9 cellular contexts compared by ENCODE assay signal in the genomic region with DNA sequence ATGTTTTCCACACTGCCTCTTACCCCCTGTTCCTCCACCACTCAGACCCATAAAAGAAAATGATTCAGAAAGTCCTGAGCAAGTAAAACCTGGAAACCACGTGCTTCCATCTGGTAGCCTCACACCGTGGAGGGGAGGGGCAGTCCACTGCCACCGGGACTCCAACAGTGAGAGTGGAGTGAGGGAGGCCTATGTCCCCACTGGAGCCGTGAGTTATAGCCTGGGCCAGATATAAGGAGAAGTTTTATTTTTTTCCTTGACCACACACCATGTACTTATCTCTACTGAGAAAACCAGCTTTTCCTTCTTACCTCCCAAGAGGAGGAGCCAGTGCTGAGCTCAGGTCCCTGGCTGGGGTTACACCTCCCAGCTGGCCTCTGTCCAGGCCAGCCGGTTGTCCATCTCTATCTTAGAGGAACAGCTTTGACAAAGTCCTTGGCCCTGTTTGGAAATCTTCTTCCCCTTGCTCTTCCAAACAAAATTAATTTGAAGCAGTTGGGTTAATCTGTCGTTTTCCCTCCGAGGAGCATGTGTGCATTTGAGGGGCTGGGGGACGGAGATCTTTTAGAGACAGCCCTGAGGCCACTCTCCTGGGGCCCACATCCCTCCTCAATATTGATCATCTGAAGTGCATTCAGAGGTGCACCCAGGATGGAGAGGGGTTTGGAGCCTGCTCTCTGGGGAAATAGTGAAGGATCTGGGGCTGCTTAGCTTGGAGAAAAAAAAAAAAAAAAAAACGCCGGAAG. TPM values are rescaled to one million over a fixed set of nuclear protein-coding genes. Genes with fewer than 3 reads are reported as not detected.
DNase-seq lines count a peak whose midpoint lies in the region; ATAC-seq and FAIRE-seq lines count a peak whose summit lies in the region.
"Had no signal": no experiment of that assay in that cellular context is flagged by ENCODE, and none has a peak within 500 bp of the region (broad histone marks: within the 10 kb centered on the region; RNA-seq: fewer than 3 reads in every experiment).

No MANE protein-coding gene starts in this region.

- DNase-seq in Right ventricle myocardium superior (no peak), cardiac septum (ENCODE audit: low spot score) (no peak), left kidney (ENCODE audit: low read depth, low spot score) (peak; percentile 60), urothelium cell line (ENCODE audit: low spot score) (peak; percentile 28), NCI-H128 (lab: John Stamatoyannopoulos, UW; ENCODE audit: unreplicated experiment) (no peak), amniotic stem cell (lab: John Stamatoyannopoulos, UW) (no peak)
- peak; percentile 9 to 45 for DNase-seq in activated T-cell treated with anti-CD3 and anti-CD28 coated beads, Interleukin-2, amount 50 U/mL, for 72 hours
- DNase-seq: naive thymus-derived CD8-positive, alpha-beta T cell had no signal

- no peak overlapping the region for H3K27ac Mint-ChIP-seq in activated T-cell treated with anti-CD3 and anti-CD28 coated beads, Interleukin-2, amount 50 U/mL, for 72 hours
- H3K27ac Mint-ChIP-seq: naive thymus-derived CD8-positive, alpha-beta T cell had no signal

- intact Hi-C loops in Right ventricle myocardium superior (cut with DNase I): no loop called here
- intact Hi-C loops in cardiac septum (cut with DNase I): no loop called here

- FAIRE-seq in urothelium cell line (lab: Jason Lieb, UNC): no peak

- peaks cover 7% of the 10 kb centered on the region for H3K27me3 Mint-ChIP-seq in activated T-cell treated with anti-CD3 and anti-CD28 coated beads, Interleukin-2, amount 50 U/mL, for 72 hours (ENCODE audit: low read depth)

- H3K36me3 Mint-ChIP-seq in activated T-cell treated with anti-CD3 and anti-CD28 coated beads, Interleukin-2, amount 50 U/mL, for 72 hours (ENCODE audit: insufficient read depth in 2 of 2): no peaks in the 10 kb centered on the region

- no peak overlapping the region for H3K4me3 Mint-ChIP-seq in activated T-cell treated with anti-CD3 and anti-CD28 coated beads, Interleukin-2, amount 50 U/mL, for 72 hours
- H3K4me3 Mint-ChIP-seq: naive thymus-derived CD8-positive, alpha-beta T cell had no signal

- peak; percentile 59 for ATAC-seq in Right ventricle myocardium superior (ENCODE audit: poor library complexity)
- ATAC-seq in activated T-cell treated with anti-CD3 and anti-CD28 coated beads, Interleukin-2, amount 50 U/mL, for 72 hours (replicated peaks in 1 of 2): peak; percentile 77 to 89
- no peak for ATAC-seq in HG03565 (IDR thresholded peaks at IDR 0.05; ENCODE audit: unreplicated experiment)
- ATAC-seq: naive thymus-derived CD8-positive, alpha-beta T cell had no signal

- H3K9me3 Mint-ChIP-seq in activated T-cell treated with anti-CD3 and anti-CD28 coated beads, Interleukin-2, amount 50 U/mL, for 72 hours: no peaks in the 10 kb centered on the region
- H3K9me3 Mint-ChIP-seq: naive thymus-derived CD8-positive, alpha-beta T cell had no signal

- peaks cover 17% of the 10 kb centered on the region for H3K4me1 Mint-ChIP-seq in activated T-cell treated with anti-CD3 and anti-CD28 coated beads, Interleukin-2, amount 50 U/mL, for 72 hours (ENCODE audit: low read depth)

RNA-seq across cellular contexts. Expression of a gene that starts 49.1 kb away (rescaled TPM):
- 111 TPM for total RNA-seq in Right ventricle myocardium superior
- total RNA-seq in cardiac septum: 146 TPM
- total RNA-seq in activated T-cell treated with anti-CD3 and anti-CD28 coated beads, Interleukin-2, amount 50 U/mL, for 72 hours: 100 to 1,000 TPM; 288 to 386 TPM

Comparison
In these comparisons a context has a peak if more than half of its experiments do, and no peak if none do; other contexts are left out.
1. DNase-seq: peak in activated T-cell treated with anti-CD3 and anti-CD28 coated beads, Interleukin-2, amount 50 U/mL, for 72 hours (2 of 2), left kidney (single experiment) and urothelium cell line (single experiment); none in Right ventricle myocardium superior (single experiment), cardiac septum (single experiment), NCI-H128 (single experiment) and amniotic stem cell (single experiment).